ENCODE assay signal across 36 cellular contexts in the genomic region with DNA sequence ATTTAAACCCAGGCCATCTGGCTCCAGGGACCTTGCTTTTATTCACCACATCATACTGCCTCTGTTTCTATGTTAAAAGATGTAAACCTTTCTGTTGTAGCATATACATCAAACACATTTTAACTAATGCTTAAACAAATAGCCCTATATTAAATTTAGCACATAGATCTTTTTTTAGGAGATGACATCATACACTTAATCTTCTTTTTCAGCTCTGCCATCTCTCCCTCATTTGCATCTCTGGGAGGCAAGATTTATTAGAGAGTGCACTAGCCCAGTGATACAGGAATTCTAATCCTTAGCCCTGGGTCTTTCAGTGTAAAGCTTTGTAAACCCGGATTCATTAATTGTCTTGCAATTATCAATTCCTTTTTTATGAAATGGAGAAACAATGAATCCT. TPM values are rescaled to one million over a fixed set of nuclear protein-coding genes. Genes with fewer than 3 reads are reported as not detected.
"Had no signal": no experiment of that assay in that cellular context is flagged by ENCODE, and none has a peak within 500 bp of the region (broad histone marks: within the 10 kb centered on the region; RNA-seq: fewer than 3 reads in every experiment).

No MANE protein-coding gene starts in this region.

- H3K4me3 Mint-ChIP-seq: natural killer cell; nephron; neural progenitor cell; stimulated activated memory B cell treated with anti-CD40 and anti-IgM and Interleukin-4, amounts not matched to agents 10 μg/mL and 1 μg/mL and 100 μg/mL, for 72 hours; stimulated activated naive CD8-positive, alpha-beta T cell treated with anti-CD3 and anti-CD28 coated beads, Interleukin-15, amount 100 ng/mL, for 72 hours; type B pancreatic cell had no signal

- H3K27me3 ChIP-seq: neural progenitor cell, ovary, spleen, suprapubic skin, testis, tibial artery, transverse colon, upper lobe of right lung, uterus had no signal

- H3K79me2 ChIP-seq: parathyroid adenoma had no signal

- H2AFZ ChIP-seq: neural progenitor cell, parathyroid adenoma had no signal

- H3K9me3 ChIP-seq: ovary, psoas muscle, suprapubic skin, testis, tibial artery, transverse colon, upper lobe of right lung, uterus had no signal

- H3K27ac ChIP-seq: neural progenitor cell, ovary, parathyroid adenoma, psoas muscle, skin epidermis, spleen, suprapubic skin, testis, tibial artery, transverse colon, upper lobe of right lung, uterus had no signal

- H3K4me1 ChIP-seq: neural progenitor cell, parathyroid adenoma, psoas muscle, spleen, suprapubic skin, testis, tibial artery, transverse colon, upper lobe of right lung, uterus had no signal

- H3K27ac Mint-ChIP-seq: natural killer cell; nephron; neural progenitor cell; progenitor cell of endocrine pancreas; stimulated activated memory B cell treated with anti-CD40 and anti-IgM and Interleukin-4, amounts not matched to agents 10 μg/mL and 1 μg/mL and 100 μg/mL, for 72 hours; stimulated activated naive CD8-positive, alpha-beta T cell treated with anti-CD3 and anti-CD28 coated beads, Interleukin-15, amount 100 ng/mL, for 72 hours; type B pancreatic cell had no signal

- ATAC-seq: natural killer cell; psoas muscle; right cardiac atrium; sciatic nerve; stimulated activated memory B cell treated with anti-CD40 and anti-IgM and Interleukin-4, amounts not matched to agents 10 μg/mL and 1 μg/mL and 100 μg/mL, for 72 hours; stimulated activated naive CD8-positive, alpha-beta T cell treated with anti-CD3 and anti-CD28 coated beads, Interleukin-15, amount 100 ng/mL, for 72 hours; stimulated activated naive CD8-positive, alpha-beta T cell treated with anti-CD3 and anti-CD28 coated beads, Interleukin-15, Interleukin-2, amounts not matched to agents 100 U/mL and 50 U/mL, for 24 hours; upper lobe of right lung had no signal

- H3K4me3 ChIP-seq: neural progenitor cell, ovary, psoas muscle, skin epidermis, smooth muscle cell, spleen, suprapubic skin, testis, tibial artery, transverse colon, upper lobe of right lung, uterus had no signal

- DNase-seq: natural killer cell; occipital lobe; ovary; posterior cingulate gyrus; psoas muscle; right cardiac atrium; spleen; stimulated activated CD4-positive, alpha-beta T cell treated with anti-CD3 and anti-CD28 coated beads, Interleukin-12 subunit alpha, Interleukin-12 subunit beta, amount 100 ng/mL, for 4 hours; stimulated activated CD4-positive, alpha-beta T cell treated with anti-CD3 and anti-CD28 coated beads, Interleukin-1b, Interleukin-23, amount 100 ng/mL, for 48 hours; stimulated activated CD4-positive, alpha-beta T cell treated with anti-CD3 and anti-CD28 coated beads, Interleukin-4, amount 100 ng/mL, for 1 hour; stimulated activated CD4-positive, alpha-beta T cell treated with anti-CD3 and anti-CD28 coated beads, Interleukin-4, amount 100 ng/mL, for 4 hours; stimulated activated CD8-positive, alpha-beta memory T cell treated with anti-CD3 and anti-CD28 coated beads, Interleukin-4, amount 100 ng/mL, for 48 hours; stimulated activated naive CD4-positive, alpha-beta T cell; stimulated activated naive CD8-positive, alpha-beta T cell treated with anti-CD3 and anti-CD28 coated beads, Interleukin-15, amount 100 ng/mL, for 72 hours; stimulated activated naive CD8-positive, alpha-beta T cell treated with anti-CD3 and anti-CD28 coated beads, Interleukin-15, Interleukin-2, amounts not matched to agents 100 U/mL and 50 U/mL, for 24 hours; substantia nigra; testis; tibial artery; transverse colon; upper lobe of right lung; uterus had no signal

- H3K36me3 ChIP-seq: neural progenitor cell, ovary, spleen, suprapubic skin, tibial artery, transverse colon, upper lobe of right lung, uterus had no signal

- H3K4me1 Mint-ChIP-seq: natural killer cell; nephron; neural progenitor cell; stimulated activated memory B cell treated with anti-CD40 and anti-IgM and Interleukin-4, amounts not matched to agents 10 μg/mL and 1 μg/mL and 100 μg/mL, for 72 hours; stimulated activated naive CD8-positive, alpha-beta T cell treated with anti-CD3 and anti-CD28 coated beads, Interleukin-15, amount 100 ng/mL, for 72 hours had no signal

- H3K36me3 Mint-ChIP-seq: natural killer cell; neural progenitor cell; stimulated activated memory B cell treated with anti-CD40 and anti-IgM and Interleukin-4, amounts not matched to agents 10 μg/mL and 1 μg/mL and 100 μg/mL, for 72 hours; type B pancreatic cell had no signal

- H3K9me3 Mint-ChIP-seq: type B pancreatic cell had no signal

- H3K9ac ChIP-seq: neural progenitor cell, parathyroid adenoma had no signal

- H3K4me2 ChIP-seq: neural progenitor cell, smooth muscle cell had no signal

- H3K27me3 Mint-ChIP-seq: progenitor cell of endocrine pancreas; stimulated activated memory B cell treated with anti-CD40 and anti-IgM and Interleukin-4, amounts not matched to agents 10 μg/mL and 1 μg/mL and 100 μg/mL, for 72 hours; stimulated activated naive CD8-positive, alpha-beta T cell treated with anti-CD3 and anti-CD28 coated beads, Interleukin-15, amount 100 ng/mL, for 72 hours; type B pancreatic cell had no signal

RNA-seq across cellular contexts. Expression of gene OR5D16, which starts 13.6 kb away (rescaled TPM):
- total RNA-seq: natural killer cell, occipital lobe, osteoblast, ovary, progenitor cell of endocrine pancreas, psoas muscle, renal cortical epithelial cell, right cardiac atrium, sciatic nerve, smooth muscle cell, spleen, suprapubic skin, testis, transverse colon, upper lobe of right lung, urinary bladder, uterus had no signal
- polyA plus RNA-seq: neural cell, ovary, psoas muscle, right cardiac atrium, smooth muscle cell, spleen, thymus, urinary bladder had no signal

RNA-seq across cellular contexts. Expression of gene OR5L2, which starts 25.1 kb away (rescaled TPM):
- total RNA-seq: natural killer cell, occipital lobe, osteoblast, ovary, progenitor cell of endocrine pancreas, psoas muscle, renal cortical epithelial cell, right cardiac atrium, sciatic nerve, smooth muscle cell, spleen, suprapubic skin, testis, transverse colon, upper lobe of right lung, urinary bladder, uterus had no signal
- polyA plus RNA-seq: neural cell, ovary, psoas muscle, right cardiac atrium, smooth muscle cell, spleen, thymus, urinary bladder had no signal

RNA-seq across cellular contexts. Expression of gene TRIM51, which starts 31.0 kb away (rescaled TPM):
- total RNA-seq: occipital lobe, osteoblast, ovary, progenitor cell of endocrine pancreas, psoas muscle, renal cortical epithelial cell, right cardiac atrium, sciatic nerve, smooth muscle cell, spleen, suprapubic skin, transverse colon, upper lobe of right lung, urinary bladder, uterus had no signal
- polyA plus RNA-seq: neural cell, ovary, psoas muscle, right cardiac atrium, smooth muscle cell, spleen, thymus, urinary bladder had no signal

RNA-seq across cellular contexts. Expression of gene OR5D18, which starts 32.7 kb away (rescaled TPM):
- total RNA-seq: natural killer cell, occipital lobe, osteoblast, ovary, progenitor cell of endocrine pancreas, psoas muscle, renal cortical epithelial cell, right cardiac atrium, sciatic nerve, smooth muscle cell, spleen, suprapubic skin, testis, transverse colon, upper lobe of right lung, urinary bladder, uterus had no signal
- polyA plus RNA-seq: neural cell, ovary, psoas muscle, right cardiac atrium, smooth muscle cell, spleen, thymus, urinary bladder had no signal

RNA-seq across cellular contexts. Expression of gene OR5L1, which starts 41.0 kb away (rescaled TPM):
- total RNA-seq: natural killer cell, occipital lobe, osteoblast, ovary, progenitor cell of endocrine pancreas, psoas muscle, renal cortical epithelial cell, right cardiac atrium, sciatic nerve, smooth muscle cell, spleen, suprapubic skin, testis, transverse colon, upper lobe of right lung, urinary bladder, uterus had no signal
- polyA plus RNA-seq: neural cell, ovary, psoas muscle, right cardiac atrium, smooth muscle cell, spleen, thymus, urinary bladder had no signal
